ENCODE assay signal across 7 cellular contexts in genomic region chr17:54948380-54948779, GRCh38. TPM values are rescaled to one million over a fixed set of nuclear protein-coding genes. Genes with fewer than 3 reads are reported as not detected.
DNase-seq lines count a peak whose midpoint lies in the region; ATAC-seq, FAIRE-seq and TF ChIP-seq lines count a peak whose summit lies in the region.

No MANE protein-coding gene starts in this region.

- H3K4me1 Mint-ChIP-seq in nephron progenitor cell, result no peaks in the 10 kb centered on the region

- no peak overlapping the region for H3K27ac Mint-ChIP-seq in nephron progenitor cell

- no peak overlapping the region for H3K4me3 ChIP-seq in bronchial epithelial cell (ENCODE audit: low read depth, low read length)
- no peak overlapping the region for H3K4me3 ChIP-seq in skeletal muscle cell (ENCODE audit: low read depth, low read length)

- peak; percentile 80 to 86 for DNase-seq in Kasumi-1 (lab: John Stamatoyannopoulos, UW)
- DNase-seq in bronchial epithelial cell (ENCODE audit: low read depth), result peak; percentile 86
- DNase-seq in skeletal muscle cell (ENCODE audit: low read depth), result peak; percentile 85
- no peak for DNase-seq in nephron progenitor cell
- DNase-seq in stimulated activated CD4-positive, alpha-beta T cell treated with anti-CD3 and anti-CD28 coated beads, Interleukin-4, amount 100 ng/mL, for 1 hour, result no peak

- TF ChIP-seq CTCF in bronchial epithelial cell (IDR thresholded peaks at IDR 0.05; ENCODE audit: insufficient read depth, low read length, severe bottlenecking) (no peak), nephron progenitor cell (IDR thresholded peaks at IDR 0.05) (no peak)

- H3K36me3 ChIP-seq in bronchial epithelial cell (ENCODE audit: control insufficient read depth, insufficient read depth, low read length), result peaks cover 11% of the 10 kb centered on the region

- no peak for FAIRE-seq in bronchial epithelial cell (lab: Jason Lieb, UNC)

- H3K27me3 Mint-ChIP-seq in nephron progenitor cell (ENCODE audit: low read depth, poor library complexity), result no peaks in the 10 kb centered on the region

- peak; percentile 57 for ATAC-seq in GM21786 (IDR thresholded peaks at IDR 0.05; ENCODE audit: unreplicated experiment)
- no peak for ATAC-seq in GM19324 (IDR thresholded peaks at IDR 0.05; ENCODE audit: low FRiP score, unreplicated experiment)

- H3K36me3 Mint-ChIP-seq in nephron progenitor cell (ENCODE audit: low read depth), result peaks cover 66% of the 10 kb centered on the region

- no peaks in the 10 kb centered on the region for H3K9me3 Mint-ChIP-seq in nephron progenitor cell

- H3K4me3 Mint-ChIP-seq in nephron progenitor cell, result no peak overlapping the region

- no peaks in the 10 kb centered on the region for H3K27me3 ChIP-seq in bronchial epithelial cell (ENCODE audit: control insufficient read depth, insufficient read depth, low read length)

RNA-seq across cellular contexts. Expression of gene COX11, which starts 20.1 kb away (rescaled TPM):
- 38.7 and 40.2 TPM in 2 replicates for total RNA-seq in bronchial epithelial cell

RNA-seq across cellular contexts. Expression of gene STXBP4, which starts 20.2 kb away (rescaled TPM):
- 1.7 and 2.1 TPM in 2 replicates for total RNA-seq in bronchial epithelial cell

RNA-seq across cellular contexts. Expression of gene TOM1L1, which starts 47.7 kb away (rescaled TPM):
- total RNA-seq in bronchial epithelial cell, result 60.3 and 83.7 TPM in 2 replicates

Comparison
In these comparisons a context has a peak if more than half of its experiments do, and no peak if none do; other contexts are left out.
1. DNase-seq: peak in Kasumi-1 (2 of 2), bronchial epithelial cell (single experiment) and skeletal muscle cell (single experiment); none in nephron progenitor cell (single experiment) and stimulated activated CD4-positive, alpha-beta T cell treated with anti-CD3 and anti-CD28 coated beads, Interleukin-4, amount 100 ng/mL, for 1 hour (single experiment).